Comparison of ENCODE assay signal across 30 cellular contexts in genomic region chr4:144872508-144873293, GRCh38.
DNase-seq lines count a peak whose midpoint lies in the region; ATAC-seq, FAIRE-seq and TF ChIP-seq lines count a peak whose summit lies in the region.
"Had no signal": no experiment of that assay in that cellular context is flagged by ENCODE, and none has a peak within 500 bp of the region (broad histone marks: within the 10 kb centered on the region; RNA-seq: fewer than 3 reads in every experiment).

No MANE protein-coding gene starts in this region.

- ATAC-seq in GM18858 (IDR thresholded peaks at IDR 0.05; ENCODE audit: unreplicated experiment) = no peak
- ATAC-seq: activated CD8-positive, alpha-beta memory T cell treated with anti-CD3 and anti-CD28 coated beads, Interleukin-2, amount 10 ng/mL, durations not matched to agents 7 days and 5 days; activated T-cell treated with anti-CD3 and anti-CD28 coated beads, Interleukin-2, amount 50 U/mL, for 4 hours; HepG2 had no signal

- FAIRE-seq in endometrium (lab: Jason Lieb, UNC) (peak; percentile 87), kidney (lab: Jason Lieb, UNC) (no peak)
- FAIRE-seq: GM18507, HepG2 had no signal

- no peak for TF ChIP-seq POLR2A in thyroid gland (IDR thresholded peaks at IDR 0.05)

- H3K27ac ChIP-seq in kidney (ENCODE audit: low read depth in 2 of 2, low read length in 2 of 2) = no peak overlapping the region
- peak overlapping the region in 1 of 3 donors; percentile 20 for H3K27ac ChIP-seq in thyroid gland
- H3K27ac ChIP-seq: adrenal gland, BLaER1, parathyroid adenoma, PC-9, spleen had no signal

- H3K4me3 ChIP-seq in adipocyte (ENCODE audit: low read length) (peak overlapping the region; percentile 32), kidney (ENCODE audit: low read length in 2 of 2) (no peak overlapping the region), thyroid gland (replicated peaks in 1 of 3) (no peak overlapping the region)
- H3K4me3 ChIP-seq: adrenal gland, BLaER1, PC-9, spleen, tibial nerve had no signal

- no peaks in the 10 kb centered on the region for H3K9me3 ChIP-seq in adipocyte (ENCODE audit: control insufficient read depth, low read length)
- H3K9me3 ChIP-seq in kidney (ENCODE audit: control insufficient read depth in 1 of 2, low read length in 2 of 2) = no peaks in the 10 kb centered on the region
- no peaks in the 10 kb centered on the region for H3K9me3 ChIP-seq in thyroid gland
- H3K9me3 ChIP-seq: adrenal gland, BLaER1, tibial nerve had no signal

- H3K9ac ChIP-seq in adipocyte (ENCODE audit: low read length) (no peak overlapping the region), kidney (ENCODE audit: low read length in 2 of 2) (no peak overlapping the region)
- H3K9ac ChIP-seq: BLaER1, parathyroid adenoma had no signal

- H3K4me1 ChIP-seq in adipocyte (ENCODE audit: control insufficient read depth, insufficient read depth, low read length) = peaks cover 3% of the 10 kb centered on the region
- no peaks in the 10 kb centered on the region for H3K4me1 ChIP-seq in kidney (ENCODE audit: control insufficient read depth in 1 of 2, insufficient read depth in 1 of 2, low read depth in 1 of 2, low read length in 2 of 2)
- peaks cover 5 to 13% of the 10 kb centered on the region in 2 donors for H3K4me1 ChIP-seq in thyroid gland
- H3K4me1 ChIP-seq: adrenal gland, BLaER1, parathyroid adenoma, spleen, tibial nerve had no signal

- no peak for DNase-seq in adipocyte (ENCODE audit: low read depth)
- peak; percentile 59 for DNase-seq in kidney
- peak; percentile 8 to 24 for DNase-seq in thyroid gland
- no peak for DNase-seq in activated naive CD4-positive, alpha-beta T cell treated with Interleukin-2 at 50 U/mL for 16 hours
- DNase-seq in NCI-H2081 treated with DMSO at 0.1 percent for 48 hours (lab: John Stamatoyannopoulos, UW) = no peak
- DNase-seq: activated CD4-positive, alpha-beta T cell treated with anti-CD3 and anti-CD28 coated beads, Interleukin-2, amount 50 U/mL, for 4 hours; activated CD8-positive, alpha-beta memory T cell treated with anti-CD3 and anti-CD28 coated beads, Interleukin-2, amount 10 ng/mL, durations not matched to agents 7 days and 5 days; activated T-cell treated with anti-CD3 and anti-CD28 coated beads, Interleukin-2, amount 50 U/mL, for 4 hours; adrenal gland; effector CD4-positive, alpha-beta T cell; erythroblast; foreskin melanocyte; H7; kidney glomerular epithelial cell; mammary epithelial cell; NCI-H2029 treated with DMSO at 0.1 percent for 48 hours; NCI-H2227 treated with DMSO at 0.1 percent for 48 hours; NCI-H526 treated with DMSO at 0.1 percent for 48 hours; PC-9; retina; spleen; stimulated activated CD8-positive, alpha-beta memory T cell treated with anti-CD3 and anti-CD28 coated beads, Interleukin-4, amount 100 ng/mL, for 48 hours; T-helper 2 cell had no signal

- H3K27me3 ChIP-seq in adipocyte (replicated peaks; ENCODE audit: control insufficient read depth, insufficient read depth, low read length) (no peaks in the 10 kb centered on the region), thyroid gland (no peaks in the 10 kb centered on the region)
- H3K27me3 ChIP-seq: adrenal gland, BLaER1, spleen, tibial nerve had no signal

- TF ChIP-seq CTCF in kidney (IDR thresholded peaks at IDR 0.05; ENCODE audit: borderline replicate concordance, extremely low read depth, insufficient read depth) (no peak), thyroid gland (IDR thresholded peaks at IDR 0.05) (no peak)

- H3K36me3 ChIP-seq in adipocyte (ENCODE audit: control insufficient read depth, insufficient read depth, low read length, severe bottlenecking) (no peaks in the 10 kb centered on the region), kidney (ENCODE audit: control insufficient read depth in 1 of 2, insufficient read depth in 2 of 2, low read length in 2 of 2) (no peaks in the 10 kb centered on the region), thyroid gland (no peaks in the 10 kb centered on the region)
- H3K36me3 ChIP-seq: adrenal gland, BLaER1, spleen, tibial nerve had no signal

- intact Hi-C loops in kidney (cut with DNase I) (no loop called here), thyroid gland (cut with DNase I) (no loop called here)

- 29 to 35% methylated on average over 11 of the region's 11 CpGs for WGBS in thyroid gland, 2 donors

Comparison
In these comparisons a context has a peak if more than half of its experiments do, and no peak if none do; other contexts are left out.
1. DNase-seq: peak in kidney (single experiment) and thyroid gland (2 of 2); none in adipocyte (single experiment), activated naive CD4-positive, alpha-beta T cell treated with Interleukin-2 at 50 U/mL for 16 hours (single experiment) and NCI-H2081 treated with DMSO at 0.1 percent for 48 hours (single experiment).